In genomic region chr10:97853006-97853405, GRCh38 we compare ENCODE assay signal across 17 cellular contexts.
"Had no signal": no experiment of that assay in that cellular context is flagged by ENCODE, and none has a peak within 500 bp of the region (broad histone marks: within the 10 kb centered on the region; RNA-seq: fewer than 3 reads in every experiment).

No MANE protein-coding gene starts in this region.

- H3K4me2 ChIP-seq: hepatocyte, neural progenitor cell had no signal

- H3K27ac ChIP-seq: gastroesophageal sphincter, hepatocyte, left lung, neural progenitor cell, pancreas, sigmoid colon, stomach, testis, upper lobe of left lung had no signal

- H3K36me3 ChIP-seq: gastroesophageal sphincter, left lung, neural progenitor cell, pancreas, sigmoid colon, stomach, upper lobe of left lung had no signal

- H3K4me1 ChIP-seq: neural progenitor cell had no signal

- H3K36me3 Mint-ChIP-seq: activated naive CD4-positive, alpha-beta T cell treated with anti-CD3 and anti-CD28 coated beads, Interleukin-2, amount 50 U/mL, for 24 hours; naive B cell; neural progenitor cell had no signal

- H3K4me3 Mint-ChIP-seq: activated naive CD4-positive, alpha-beta T cell treated with anti-CD3 and anti-CD28 coated beads, Interleukin-2, amount 50 U/mL, for 24 hours; activated T-cell treated with anti-CD3 and anti-CD28 coated beads, Interleukin-2, amount 50 U/mL, for 4 hours; neural progenitor cell had no signal

- DNase-seq: activated CD4-positive, alpha-beta T cell treated with anti-CD3 and anti-CD28 coated beads, Interleukin-2, amount 10 ng/mL, durations not matched to agents 7 days and 5 days; activated T-cell treated with anti-CD3 and anti-CD28 coated beads, Interleukin-2, amount 50 U/mL, for 4 hours; dermis blood vessel endothelial cell; islet precursor cell; left lung; naive B cell; pancreas; sigmoid colon; stimulated activated CD4-positive, alpha-beta T cell treated with anti-CD3 and anti-CD28 coated beads, Interleukin-1b, Interleukin-23, amount 100 ng/mL, for 48 hours; stomach; SW 1271; testis; upper lobe of left lung had no signal

- H3K27ac Mint-ChIP-seq: naive B cell, neural progenitor cell had no signal

- H3K9me3 Mint-ChIP-seq: activated CD4-positive, alpha-beta T cell treated with anti-CD3 and anti-CD28 coated beads, Interleukin-2, amount 10 ng/mL, durations not matched to agents 7 days and 5 days; activated naive CD4-positive, alpha-beta T cell treated with anti-CD3 and anti-CD28 coated beads, Interleukin-2, amount 50 U/mL, for 24 hours; activated T-cell treated with anti-CD3 and anti-CD28 coated beads, Interleukin-2, amount 50 U/mL, for 4 hours; neural progenitor cell had no signal

- H3K9ac ChIP-seq: neural progenitor cell had no signal

- H3K9me3 ChIP-seq: gastroesophageal sphincter, left lung, pancreas, sigmoid colon, stomach, testis, upper lobe of left lung had no signal

- H3K4me3 ChIP-seq: gastroesophageal sphincter, hepatocyte, left lung, neural progenitor cell, pancreas, sigmoid colon, stomach, testis, upper lobe of left lung had no signal

- ATAC-seq: activated T-cell treated with anti-CD3 and anti-CD28 coated beads, Interleukin-2, amount 50 U/mL, for 4 hours; gastroesophageal sphincter; left lung had no signal

- H3K27me3 Mint-ChIP-seq: activated CD4-positive, alpha-beta T cell treated with anti-CD3 and anti-CD28 coated beads, Interleukin-2, amount 10 ng/mL, durations not matched to agents 7 days and 5 days; activated naive CD4-positive, alpha-beta T cell treated with anti-CD3 and anti-CD28 coated beads, Interleukin-2, amount 50 U/mL, for 24 hours had no signal

- H3K27me3 ChIP-seq: pancreas, testis had no signal
